Comparison of ENCODE assay signal across 25 cellular contexts in the genomic region with DNA sequence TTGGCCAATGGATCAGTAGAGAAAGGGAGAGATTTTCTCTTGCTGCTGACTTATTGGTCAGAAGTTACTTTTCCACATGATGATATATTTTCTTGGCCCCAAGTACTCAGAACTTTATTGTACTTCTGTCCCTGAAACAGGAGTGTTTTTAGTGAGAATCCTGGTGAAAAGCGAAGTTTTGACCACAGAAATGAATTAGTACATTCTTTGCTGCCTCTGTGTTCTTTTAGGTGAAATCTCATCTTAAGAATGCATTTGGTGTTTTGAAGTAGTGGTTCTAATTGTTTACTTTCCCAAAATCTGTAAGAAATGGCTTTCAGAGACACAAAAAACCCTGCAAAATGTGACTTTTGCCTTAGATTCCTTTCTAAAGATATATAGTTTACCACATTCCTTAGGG.
"Had no signal": no experiment of that assay in that cellular context is flagged by ENCODE, and none has a peak within 500 bp of the region (broad histone marks: within the 10 kb centered on the region; RNA-seq: fewer than 3 reads in every experiment).

No MANE protein-coding gene starts in this region.

- H3K27me3 ChIP-seq: ovary, right atrium auricular region, right lobe of liver, testis, thyroid gland, transverse colon, upper lobe of right lung had no signal

- DNase-seq: hypothalamus; islet precursor cell; left ventricle myocardium inferior; mesendoderm; naive B cell; natural killer cell; ovary; right lobe of liver; stimulated activated CD4-positive, alpha-beta T cell treated with anti-CD3 and anti-CD28 coated beads, Interleukin-12 subunit alpha, Interleukin-12 subunit beta, amount 100 ng/mL, for 4 hours; stimulated activated CD4-positive, alpha-beta T cell treated with anti-CD3 and anti-CD28 coated beads, Interleukin-15, amount 100 ng/mL, for 24 hours; stimulated activated CD4-positive, alpha-beta T cell treated with anti-CD3 and anti-CD28 coated beads, Interleukin-2, amount 100 ng/mL, for 24 hours; stimulated activated CD4-positive, alpha-beta T cell treated with anti-CD3 and anti-CD28 coated beads, Interleukin-4, amount 100 ng/mL, for 1 hour; stimulated activated naive B cell treated with anti-CD40 and anti-IgM and Interleukin-4, amounts not matched to agents 10 μg/mL and 1 μg/mL and 100 μg/mL, for 72 hours; stimulated activated naive CD8-positive, alpha-beta T cell treated with anti-CD3 and anti-CD28 coated beads, Interleukin-15, Interleukin-2, amounts not matched to agents 100 U/mL and 50 U/mL, for 24 hours; stomach; testis; transverse colon; upper lobe of right lung had no signal

- H3K4me3 ChIP-seq: left ventricle myocardium inferior, lung, ovary, right atrium auricular region, right lobe of liver, skin epidermis, stomach, testis, thyroid gland, transverse colon, upper lobe of right lung had no signal

- H3K36me3 ChIP-seq: left ventricle myocardium inferior, ovary, right atrium auricular region, right lobe of liver, stomach, thyroid gland, transverse colon, upper lobe of right lung had no signal

- H3K4me3 Mint-ChIP-seq: mesothelial cell of epicardium; naive B cell; natural killer cell; stimulated activated naive B cell treated with anti-CD40 and anti-IgM and Interleukin-4, amounts not matched to agents 10 μg/mL and 1 μg/mL and 100 μg/mL, for 72 hours had no signal

- H3K27ac ChIP-seq: left ventricle myocardium inferior, ovary, right atrium auricular region, right lobe of liver, skin epidermis, stomach, testis, thyroid gland, transverse colon, upper lobe of right lung had no signal

- H3K27ac Mint-ChIP-seq: mesothelial cell of epicardium; naive B cell; natural killer cell; progenitor cell of endocrine pancreas; stimulated activated naive B cell treated with anti-CD40 and anti-IgM and Interleukin-4, amounts not matched to agents 10 μg/mL and 1 μg/mL and 100 μg/mL, for 72 hours had no signal

- H3K9me3 ChIP-seq: left ventricle myocardium inferior, ovary, right atrium auricular region, right lobe of liver, stomach, testis, thyroid gland, transverse colon, upper lobe of right lung had no signal

- H3K9me3 Mint-ChIP-seq: natural killer cell; stimulated activated naive B cell treated with anti-CD40 and anti-IgM and Interleukin-4, amounts not matched to agents 10 μg/mL and 1 μg/mL and 100 μg/mL, for 72 hours had no signal

- ATAC-seq: natural killer cell; right lobe of liver; stimulated activated naive B cell treated with anti-CD40 and anti-IgM and Interleukin-4, amounts not matched to agents 10 μg/mL and 1 μg/mL and 100 μg/mL, for 72 hours; stimulated activated naive CD8-positive, alpha-beta T cell treated with anti-CD3 and anti-CD28 coated beads, Interleukin-15, Interleukin-2, amounts not matched to agents 100 U/mL and 50 U/mL, for 24 hours; upper lobe of right lung had no signal

- H3K4me1 Mint-ChIP-seq: mesothelial cell of epicardium; naive B cell; natural killer cell; stimulated activated naive B cell treated with anti-CD40 and anti-IgM and Interleukin-4, amounts not matched to agents 10 μg/mL and 1 μg/mL and 100 μg/mL, for 72 hours had no signal

- H3K36me3 Mint-ChIP-seq: mesothelial cell of epicardium; naive B cell; natural killer cell; stimulated activated naive B cell treated with anti-CD40 and anti-IgM and Interleukin-4, amounts not matched to agents 10 μg/mL and 1 μg/mL and 100 μg/mL, for 72 hours had no signal

- FAIRE-seq: urothelium cell line had no signal

- H3K4me1 ChIP-seq: left ventricle myocardium inferior, right atrium auricular region, right lobe of liver, stomach, testis, thyroid gland, transverse colon, upper lobe of right lung had no signal
